Comparison of ENCODE assay signal across 17 cellular contexts in genomic region chr5:133319905-133320520, GRCh38.
DNase-seq lines count a peak whose midpoint lies in the region; ATAC-seq and TF ChIP-seq lines count a peak whose summit lies in the region.
"Had no signal": no experiment of that assay in that cellular context is flagged by ENCODE, and none has a peak within 500 bp of the region (broad histone marks: within the 10 kb centered on the region; RNA-seq: fewer than 3 reads in every experiment).

No MANE protein-coding gene starts in this region.

- no peak overlapping the region for H3K4me2 ChIP-seq in OCI-LY3 (ENCODE audit: low read length)

- peak overlapping the region; percentile 50 for H3K27ac Mint-ChIP-seq in activated naive CD4-positive, alpha-beta T cell treated with anti-CD3 and anti-CD28 coated beads for 36 hours
- H3K27ac Mint-ChIP-seq in activated naive CD4-positive, alpha-beta T cell treated with anti-CD3 and anti-CD28 coated beads, Interleukin-2, amount 10 ng/mL, durations not matched to agents 7 days and 5 days = no peak overlapping the region
- H3K27ac Mint-ChIP-seq in stimulated activated memory B cell treated with anti-CD40 and anti-IgM and Interleukin-4, amounts not matched to agents 10 μg/mL and 1 μg/mL and 100 μg/mL, for 72 hours = peak overlapping the region; percentile 67
- H3K27ac Mint-ChIP-seq: activated naive CD8-positive, alpha-beta T cell treated with anti-CD3 and anti-CD28 coated beads, Interleukin-2, amount 10 ng/mL, durations not matched to agents 7 days and 5 days had no signal

- ATAC-seq in stimulated activated memory B cell treated with anti-CD40 and anti-IgM and Interleukin-4, amounts not matched to agents 10 μg/mL and 1 μg/mL and 100 μg/mL, for 72 hours = no peak

- H3K36me3 Mint-ChIP-seq in activated naive CD4-positive, alpha-beta T cell treated with anti-CD3 and anti-CD28 coated beads for 36 hours (ENCODE audit: low read depth) = no peaks in the 10 kb centered on the region
- H3K36me3 Mint-ChIP-seq in activated naive CD4-positive, alpha-beta T cell treated with anti-CD3 and anti-CD28 coated beads, Interleukin-2, amount 10 ng/mL, durations not matched to agents 7 days and 5 days = no peaks in the 10 kb centered on the region
- no peaks in the 10 kb centered on the region for H3K36me3 Mint-ChIP-seq in stimulated activated memory B cell treated with anti-CD40 and anti-IgM and Interleukin-4, amounts not matched to agents 10 μg/mL and 1 μg/mL and 100 μg/mL, for 72 hours
- H3K36me3 Mint-ChIP-seq: activated naive CD8-positive, alpha-beta T cell treated with anti-CD3 and anti-CD28 coated beads, Interleukin-2, amount 10 ng/mL, durations not matched to agents 7 days and 5 days had no signal

- H3K27ac ChIP-seq in OCI-LY3 (ENCODE audit: low read length) = no peak overlapping the region
- H3K27ac ChIP-seq: ovary had no signal

- H2AFZ ChIP-seq in OCI-LY3 (ENCODE audit: low read depth, low read length) = no peak overlapping the region

- H4K20me1 ChIP-seq in OCI-LY3 (ENCODE audit: insufficient read depth, low read length) = no peaks in the 10 kb centered on the region

- TF ChIP-seq CTCF in OCI-LY3 (IDR thresholded peaks at IDR 0.05; ENCODE audit: low read depth, low read length) = peak; percentile 22
- TF ChIP-seq CTCF in fibroblast of pulmonary artery (IDR thresholded peaks at IDR 0.05; ENCODE audit: low read length, missing control alignments) = peak; percentile 19

- intact Hi-C loops in activated naive CD4-positive, alpha-beta T cell treated with anti-CD3 and anti-CD28 coated beads for 36 hours (cut with micrococcal nuclease) = loop anchor here (1.0 kb wide), 1 partner anchor 209 kb away; no protein-coding TSS in a partner anchor

- H3K27me3 Mint-ChIP-seq in activated naive CD4-positive, alpha-beta T cell treated with anti-CD3 and anti-CD28 coated beads for 36 hours (ENCODE audit: low read depth) = no peaks in the 10 kb centered on the region
- H3K27me3 Mint-ChIP-seq in activated naive CD4-positive, alpha-beta T cell treated with anti-CD3 and anti-CD28 coated beads, Interleukin-2, amount 10 ng/mL, durations not matched to agents 7 days and 5 days = peaks cover 5% of the 10 kb centered on the region
- no peaks in the 10 kb centered on the region for H3K27me3 Mint-ChIP-seq in stimulated activated memory B cell treated with anti-CD40 and anti-IgM and Interleukin-4, amounts not matched to agents 10 μg/mL and 1 μg/mL and 100 μg/mL, for 72 hours

- peaks cover 16% of the 10 kb centered on the region for H3K4me1 Mint-ChIP-seq in activated naive CD4-positive, alpha-beta T cell treated with anti-CD3 and anti-CD28 coated beads for 36 hours (ENCODE audit: low read depth)
- peaks cover 5% of the 10 kb centered on the region for H3K4me1 Mint-ChIP-seq in activated naive CD4-positive, alpha-beta T cell treated with anti-CD3 and anti-CD28 coated beads, Interleukin-2, amount 10 ng/mL, durations not matched to agents 7 days and 5 days
- H3K4me1 Mint-ChIP-seq in stimulated activated memory B cell treated with anti-CD40 and anti-IgM and Interleukin-4, amounts not matched to agents 10 μg/mL and 1 μg/mL and 100 μg/mL, for 72 hours = peaks cover 28% of the 10 kb centered on the region

- DNase-seq in activated naive CD4-positive, alpha-beta T cell treated with anti-CD3 and anti-CD28 coated beads for 36 hours = no peak
- no peak for DNase-seq in activated naive CD4-positive, alpha-beta T cell treated with anti-CD3 and anti-CD28 coated beads, Interleukin-2, amount 10 ng/mL, durations not matched to agents 7 days and 5 days
- DNase-seq in fibroblast of pulmonary artery (ENCODE audit: low read depth) (peak; percentile 11), NCI-H146 (lab: John Stamatoyannopoulos, UW) (no peak), NCI-H2107 treated with DMSO at 0.1 percent for 48 hours (lab: John Stamatoyannopoulos, UW; ENCODE audit: unreplicated experiment) (no peak)
- DNase-seq in activated CD8-positive, alpha-beta memory T cell treated with anti-CD3 and anti-CD28 coated beads, Interleukin-2, amount 50 U/mL, for 48 hours = no peak
- DNase-seq: activated CD8-positive, alpha-beta memory T cell treated with anti-CD3 and anti-CD28 coated beads, Interleukin-2, amount 50 U/mL, for 4 hours; activated naive CD8-positive, alpha-beta T cell treated with anti-CD3 and anti-CD28 coated beads, Interleukin-2, amount 10 ng/mL, durations not matched to agents 7 days and 5 days; DMS153; HCEC 1CT; NCI-H1105 treated with DMSO at 0.1 percent for 48 hours; NCI-H446; ovary; SHP77 treated with DMSO at 0.1 percent for 48 hours; stimulated activated CD4-positive, alpha-beta T cell treated with anti-CD3 and anti-CD28 coated beads, Interleukin-15, amount 100 ng/mL, for 24 hours had no signal

- H3K4me3 ChIP-seq in OCI-LY3 (ENCODE audit: low read length) = no peak overlapping the region
- no peak overlapping the region for H3K4me3 ChIP-seq in fibroblast of pulmonary artery (replicated peaks; ENCODE audit: low read depth, low read length)
- H3K4me3 ChIP-seq: ovary had no signal

- H3K9me3 Mint-ChIP-seq in activated naive CD4-positive, alpha-beta T cell treated with anti-CD3 and anti-CD28 coated beads for 36 hours = no peaks in the 10 kb centered on the region
- no peaks in the 10 kb centered on the region for H3K9me3 Mint-ChIP-seq in activated naive CD4-positive, alpha-beta T cell treated with anti-CD3 and anti-CD28 coated beads, Interleukin-2, amount 10 ng/mL, durations not matched to agents 7 days and 5 days
- no peaks in the 10 kb centered on the region for H3K9me3 Mint-ChIP-seq in stimulated activated memory B cell treated with anti-CD40 and anti-IgM and Interleukin-4, amounts not matched to agents 10 μg/mL and 1 μg/mL and 100 μg/mL, for 72 hours
- H3K9me3 Mint-ChIP-seq: activated naive CD8-positive, alpha-beta T cell treated with anti-CD3 and anti-CD28 coated beads, Interleukin-2, amount 10 ng/mL, durations not matched to agents 7 days and 5 days had no signal

- no peaks in the 10 kb centered on the region for H3K79me2 ChIP-seq in OCI-LY3 (ENCODE audit: low read length)

- H3K36me3 ChIP-seq in OCI-LY3 (replicated peaks; ENCODE audit: low read depth, low read length) = no peaks in the 10 kb centered on the region
- H3K36me3 ChIP-seq: ovary had no signal

- H3K27me3 ChIP-seq in OCI-LY3 (ENCODE audit: low read depth, low read length) = no peaks in the 10 kb centered on the region
- H3K27me3 ChIP-seq: ovary had no signal

- no peak overlapping the region for H3K9ac ChIP-seq in OCI-LY3 (ENCODE audit: low read length)

- no peaks in the 10 kb centered on the region for H3K9me3 ChIP-seq in OCI-LY3 (ENCODE audit: insufficient read depth, low read length)
- H3K9me3 ChIP-seq: ovary had no signal

- H3K4me1 ChIP-seq in OCI-LY3 (ENCODE audit: low read length) = peaks cover 20% of the 10 kb centered on the region

- no peak overlapping the region for H3K4me3 Mint-ChIP-seq in activated naive CD4-positive, alpha-beta T cell treated with anti-CD3 and anti-CD28 coated beads for 36 hours
- no peak overlapping the region for H3K4me3 Mint-ChIP-seq in activated naive CD4-positive, alpha-beta T cell treated with anti-CD3 and anti-CD28 coated beads, Interleukin-2, amount 10 ng/mL, durations not matched to agents 7 days and 5 days
- no peak overlapping the region for H3K4me3 Mint-ChIP-seq in stimulated activated memory B cell treated with anti-CD40 and anti-IgM and Interleukin-4, amounts not matched to agents 10 μg/mL and 1 μg/mL and 100 μg/mL, for 72 hours
- H3K4me3 Mint-ChIP-seq: activated naive CD8-positive, alpha-beta T cell treated with anti-CD3 and anti-CD28 coated beads, Interleukin-2, amount 10 ng/mL, durations not matched to agents 7 days and 5 days had no signal

- CTCF ChIA-PET in activated naive CD4-positive, alpha-beta T cell treated with anti-CD3 and anti-CD28 coated beads for 36 hours (lab: Charles Lee) = interaction anchor here (1.1 to 2.5 kb wide), 3 partner anchors 17 to 209 kb away, joined by 3 to 9 read pairs (median 4); no protein-coding TSS in a partner anchor
- CTCF ChIA-PET in activated naive CD4-positive, alpha-beta T cell treated with anti-CD3 and anti-CD28 coated beads, Interleukin-2, amount 10 ng/mL, durations not matched to agents 7 days and 5 days (lab: Charles Lee) = interaction anchor here (0.5 kb wide), 1 partner anchor 230 kb away, joined by 3 read pairs; no protein-coding TSS in a partner anchor
